18 cellular contexts compared by ENCODE assay signal in genomic region chr13:52786747-52787146, GRCh38. TPM values are rescaled to one million over a fixed set of nuclear protein-coding genes. Genes with fewer than 3 reads are reported as not detected.
A peak's percentile ranks its signal among the peaks of the same experiment; 100 is the strongest.
DNase-seq lines count a peak whose midpoint lies in the region; ATAC-seq and FAIRE-seq lines count a peak whose summit lies in the region.
"Had no signal": no experiment of that assay in that cellular context is flagged by ENCODE, and none has a peak within 500 bp of the region (broad histone marks: within the 10 kb centered on the region; RNA-seq: fewer than 3 reads in every experiment).

No MANE protein-coding gene starts in this region.

- in situ Hi-C loops in KBM-7 (cut with MboI; ENCODE audit: low pct_unique_long_range_greater_than_20kb, low sequenced_read_pairs), result no loop called here

- FAIRE-seq in frontal cortex (lab: Jason Lieb, UNC), result peak; percentile 59
- FAIRE-seq: colon had no signal

- DNase-seq in ELR (ENCODE audit: low read depth) (peak; percentile 5), NCI-H345 treated with DMSO at 0.1 percent for 48 hours (lab: John Stamatoyannopoulos, UW; ENCODE audit: unreplicated experiment) (peak; percentile 59), frontal cortex (ENCODE audit: low spot score in 2 of 2) (peak; percentile 38 to 39), pons (ENCODE audit: low spot score) (peak; percentile 94), KBM-7 (no peak), HK-2 (ENCODE audit: unreplicated experiment) (no peak)
- DNase-seq in activated naive CD4-positive, alpha-beta T cell (lab: John Stamatoyannopoulos, UW), result no peak
- DNase-seq: DND-41, immature natural killer cell, NCI-H1694 treated with DMSO at 0.1 percent for 48 hours, NCI-H526 had no signal

- ATAC-seq in GM19351 (IDR thresholded peaks at IDR 0.05; ENCODE audit: unreplicated experiment), result no peak
- ATAC-seq: gastroesophageal sphincter; stimulated activated effector memory CD8-positive, alpha-beta T cell treated with anti-CD3 and anti-CD28 coated beads, Interleukin-12 subunit alpha, Interleukin-12 subunit beta, amount 100 ng/mL, for 72 hours had no signal

RNA-seq across cellular contexts. Expression of gene CNMD, which starts 47.1 kb away (rescaled TPM):
- 2.4 TPM for total RNA-seq in frontal cortex
- total RNA-seq: activated T-helper 1 cell treated with anti-CD3 and anti-CD28 coated beads, Interleukin-12 subunit alpha, Interleukin-12 subunit beta, Interleukin-2, Interleukin-4 antibody, amounts not matched to agents 30 ng/mL and 10 ng/mL and 1 ng/mL, durations not matched to agents 14 hours and 24 hours and 36 hours; B cell; gastroesophageal sphincter; osteoblast had no signal

Comparison
In these comparisons a context has a peak if more than half of its experiments do, and no peak if none do; other contexts are left out.
1. DNase-seq: peak in ELR (single experiment), NCI-H345 treated with DMSO at 0.1 percent for 48 hours (single experiment), frontal cortex (2 of 2) and pons (single experiment); none in KBM-7 (single experiment), HK-2 (single experiment) and activated naive CD4-positive, alpha-beta T cell (0 of 4).